27 cellular contexts compared by ENCODE assay signal in the genomic region with DNA sequence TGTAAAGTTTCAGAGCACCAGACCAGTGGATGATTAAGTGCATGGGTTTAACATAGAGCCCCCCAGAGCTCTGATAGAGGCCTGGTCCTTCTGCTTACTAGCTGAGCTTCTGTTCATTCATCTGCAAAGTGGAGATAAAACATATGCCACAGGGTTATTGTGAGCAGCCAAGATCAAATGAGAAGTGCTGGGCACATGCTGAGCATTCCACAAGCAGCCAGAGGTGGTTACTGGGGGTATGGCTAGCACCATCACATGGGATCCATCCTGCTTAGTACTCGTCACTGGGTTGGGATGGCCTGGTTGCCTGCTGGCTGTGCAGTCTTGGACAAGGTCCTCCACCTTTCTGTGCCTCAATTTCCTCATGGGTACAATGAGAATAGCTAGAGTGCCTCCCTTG.
"Had no signal": no experiment of that assay in that cellular context is flagged by ENCODE, and none has a peak within 500 bp of the region (broad histone marks: within the 10 kb centered on the region; RNA-seq: fewer than 3 reads in every experiment).

No MANE protein-coding gene starts in this region.

- H3K36me3 ChIP-seq: adrenal gland, Peyer's patch, SJSA1 had no signal

- H3K9me3 Mint-ChIP-seq: activated CD4-positive, alpha-beta T cell treated with anti-CD3 and anti-CD28 coated beads, Interleukin-2, amount 10 ng/mL, durations not matched to agents 7 days and 5 days; activated CD8-positive, alpha-beta T cell treated with anti-CD3 and anti-CD28 coated beads for 36 hours; activated naive CD8-positive, alpha-beta T cell treated with anti-CD3 and anti-CD28 coated beads, Interleukin-2, amount 10 ng/mL, durations not matched to agents 7 days and 5 days; activated T-cell treated with anti-CD3 and anti-CD28 coated beads, Interleukin-2, amount 50 U/mL, for 72 hours; activated T-helper 2 cell treated with anti-CD3 and anti-CD28 coated beads, Interferon-gamma antibody, Interleukin-2, Interleukin-4, amounts not matched to agents 10 μg/mL and 5 μg/mL and 100 μg/mL, durations not matched to agents 14 hours and 24 hours and 36 hours; T-cell had no signal

- H3K27me3 ChIP-seq: Peyer's patch, SJSA1 had no signal

- H3K9me3 ChIP-seq: adrenal gland, Peyer's patch, SJSA1 had no signal

- FAIRE-seq: colon, TTC549 had no signal

- H3K4me1 ChIP-seq: adrenal gland, Peyer's patch had no signal

- H3K4me3 ChIP-seq: adrenal gland, Peyer's patch, SJSA1 had no signal

- H3K27ac Mint-ChIP-seq: activated CD4-positive, alpha-beta T cell treated with anti-CD3 and anti-CD28 coated beads, Interleukin-2, amount 10 ng/mL, durations not matched to agents 7 days and 5 days; activated CD8-positive, alpha-beta T cell treated with anti-CD3 and anti-CD28 coated beads for 36 hours; activated naive CD8-positive, alpha-beta T cell treated with anti-CD3 and anti-CD28 coated beads, Interleukin-2, amount 10 ng/mL, durations not matched to agents 7 days and 5 days; activated T-cell treated with anti-CD3 and anti-CD28 coated beads, Interleukin-2, amount 50 U/mL, for 72 hours; activated T-helper 2 cell treated with anti-CD3 and anti-CD28 coated beads, Interferon-gamma antibody, Interleukin-2, Interleukin-4, amounts not matched to agents 10 μg/mL and 5 μg/mL and 100 μg/mL, durations not matched to agents 14 hours and 24 hours and 36 hours; T-cell had no signal

- H3K27ac ChIP-seq: adrenal gland, Peyer's patch, SJSA1 had no signal

- H3K4me3 Mint-ChIP-seq: activated CD4-positive, alpha-beta T cell treated with anti-CD3 and anti-CD28 coated beads, Interleukin-2, amount 10 ng/mL, durations not matched to agents 7 days and 5 days; activated CD8-positive, alpha-beta T cell treated with anti-CD3 and anti-CD28 coated beads for 36 hours; activated naive CD8-positive, alpha-beta T cell treated with anti-CD3 and anti-CD28 coated beads, Interleukin-2, amount 10 ng/mL, durations not matched to agents 7 days and 5 days; activated T-cell treated with anti-CD3 and anti-CD28 coated beads, Interleukin-2, amount 50 U/mL, for 72 hours; T-cell had no signal

- H3K36me3 Mint-ChIP-seq: activated naive CD8-positive, alpha-beta T cell treated with anti-CD3 and anti-CD28 coated beads, Interleukin-2, amount 10 ng/mL, durations not matched to agents 7 days and 5 days; T-cell had no signal

- DNase-seq: activated CD4-positive, alpha-beta T cell treated with anti-CD3 and anti-CD28 coated beads, Interleukin-2, amount 10 ng/mL, durations not matched to agents 7 days and 5 days; activated CD4-positive, CD25-positive, alpha-beta regulatory T cell; activated CD8-positive, alpha-beta memory T cell treated with anti-CD3 and anti-CD28 coated beads, Interleukin-2, amount 50 U/mL, for 4 hours; activated CD8-positive, alpha-beta T cell treated with anti-CD3 and anti-CD28 coated beads for 36 hours; activated gamma-delta T cell treated with Interleukin-2 at 50 U/mL for 16 hours; activated naive CD4-positive, alpha-beta T cell treated with anti-CD3 and anti-CD28 coated beads, Interleukin-2, amount 50 U/mL, for 16 hours; activated naive CD8-positive, alpha-beta T cell treated with anti-CD3 and anti-CD28 coated beads, Interleukin-2, amount 10 ng/mL, durations not matched to agents 7 days and 5 days; activated T-cell treated with anti-CD3 and anti-CD28 coated beads, Interleukin-2, amount 50 U/mL, for 72 hours; adrenal gland; anterior cingulate cortex; cerebellar nuclear complex; KG1; NCI-H1048; NCI-H146; NCI-H2029; NCI-H2107; NCI-H2227 treated with DMSO at 0.1 percent for 48 hours; NCI-H446 treated with DMSO at 0.1 percent for 48 hours; Peyer's patch; SHP77; T-cell; T-helper 2 cell; T1000 had no signal
